In the genomic region with DNA sequence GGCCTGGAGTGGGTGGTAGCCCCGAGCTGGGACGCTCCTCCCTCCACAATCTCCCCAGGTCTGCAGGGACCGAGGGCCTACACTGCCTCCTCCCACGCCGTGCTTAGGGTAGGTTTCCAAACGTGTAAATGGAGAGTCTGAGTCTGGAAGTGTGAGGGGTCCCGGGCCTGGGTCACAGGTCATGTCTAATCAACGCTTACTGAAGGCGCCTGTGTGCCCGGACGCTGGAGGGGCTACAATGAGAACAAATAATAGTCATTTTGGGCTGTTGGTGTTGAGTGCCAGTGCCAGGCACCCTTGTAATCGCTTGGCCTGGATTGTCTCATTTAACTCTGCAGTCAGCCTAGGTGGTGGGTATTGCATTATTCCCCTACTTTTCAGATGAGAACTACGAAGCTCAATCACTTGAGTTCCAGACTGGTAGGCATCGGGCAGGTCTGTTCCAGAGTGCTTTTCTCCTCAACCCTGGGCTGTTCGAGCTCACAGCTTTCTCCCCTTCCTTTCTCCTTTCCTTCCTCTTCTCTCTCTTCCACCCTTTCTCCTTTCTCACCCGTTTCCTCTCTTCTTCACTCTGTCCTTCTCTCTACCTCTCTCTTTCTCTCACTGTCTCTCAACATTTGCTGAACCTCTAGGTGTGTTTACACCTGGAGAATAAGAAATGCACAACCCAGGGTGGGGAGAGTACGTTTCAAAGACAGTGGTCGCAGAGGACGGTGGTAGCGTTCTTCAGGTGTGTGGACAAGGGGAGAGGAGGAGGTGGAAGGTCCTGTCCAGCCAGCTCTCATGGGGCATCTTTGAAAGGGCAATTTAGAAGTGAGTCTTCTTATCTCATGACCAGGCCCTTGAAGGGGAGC, we compare ENCODE assay signal across 8 cellular contexts. TPM values are rescaled to one million over a fixed set of nuclear protein-coding genes. Genes with fewer than 3 reads are reported as not detected.
A peak's percentile ranks its signal among the peaks of the same experiment; 100 is the strongest.
DNase-seq lines count a peak whose midpoint lies in the region; ATAC-seq and TF ChIP-seq lines count a peak whose summit lies in the region.

No MANE protein-coding gene starts in this region.

- TF ChIP-seq CTCF in H9 (conservative IDR thresholded peaks at IDR 0.05) (no peak), fibroblast of pulmonary artery (IDR thresholded peaks at IDR 0.05; ENCODE audit: low read length, missing control alignments) (no peak)

- H3K23ac ChIP-seq in H9 (ENCODE audit: insufficient read length, low read depth, low read length), result no peak overlapping the region

- H2BK20ac ChIP-seq in H9 (ENCODE audit: low read depth, low read length, poor library complexity, severe bottlenecking), result no peak overlapping the region

- H3K9me3 Mint-ChIP-seq in H9 (no peaks in the 10 kb centered on the region), T-cell (no peaks in the 10 kb centered on the region)

- H3K4me2 ChIP-seq in H9 (ENCODE audit: insufficient read depth, insufficient read length, low read length), result peak overlapping the region; percentile 69

- H3K23me2 ChIP-seq in H9 (ENCODE audit: insufficient read length, low read depth, low read length, poor library complexity, severe bottlenecking), result peaks cover 13% of the 10 kb centered on the region

- no peak overlapping the region for H3K56ac ChIP-seq in H9 (ENCODE audit: insufficient read length, low read depth, low read length)

- H3K27ac Mint-ChIP-seq in H9, result peak overlapping the region in 1 of 3 experiments; percentile 77; a peak in 2 of 7 replicates
- peak overlapping the region; percentile 37 to 75 for H3K27ac Mint-ChIP-seq in T-cell

- no peaks in the 10 kb centered on the region; the same call in 1 of the 2 replicates for H3K27me3 Mint-ChIP-seq in H9 (ENCODE audit: low read depth)
- H3K27me3 Mint-ChIP-seq in T-cell, result no peaks in the 10 kb centered on the region

- H3K4me1 Mint-ChIP-seq in H9 (peaks cover 19% of the 10 kb centered on the region in 2 experiments), T-cell (peaks cover 42 to 52% (median 43%) of the 10 kb centered on the region in 3 donors)

- no peak overlapping the region for H2AFZ ChIP-seq in H9 (ENCODE audit: low read length)

- H4K91ac ChIP-seq in H9 (ENCODE audit: insufficient read length, low read depth, low read length), result no peak overlapping the region

- no peak overlapping the region for H3K27ac ChIP-seq in H9 (ENCODE audit: insufficient read length, low read depth, low read length)

- H4K8ac ChIP-seq in H9 (replicated peaks; ENCODE audit: insufficient read length, low read depth, low read length), result no peak overlapping the region

- peak overlapping the region; percentile 76 for H3K9ac ChIP-seq in H9 (ENCODE audit: extremely low read depth, insufficient read length, low read length)

- no peaks in the 10 kb centered on the region for H3K79me1 ChIP-seq in H9 (ENCODE audit: insufficient read depth, low read depth, low read length, poor library complexity, severe bottlenecking)

- no peak overlapping the region for H3K4ac ChIP-seq in H9 (ENCODE audit: low read depth, low read length)

- H3K9me3 ChIP-seq in H9 (ENCODE audit: control insufficient read depth, low read depth, low read length), result no peaks in the 10 kb centered on the region

- POLR2A ChIA-PET in T-cell (lab: Charles Lee), result no interaction called here

- H3K4me1 ChIP-seq in H9 (ENCODE audit: insufficient read depth, low read length), result no peaks in the 10 kb centered on the region

- H4K5ac ChIP-seq in H9 (ENCODE audit: insufficient read length, low read depth, low read length), result no peak overlapping the region

- no peaks in the 10 kb centered on the region for H3K79me2 ChIP-seq in H9 (ENCODE audit: insufficient read depth, low read length)

- no peak overlapping the region for H3K18ac ChIP-seq in H9 (ENCODE audit: insufficient read length, low read depth, low read length)

- 0 out of 2 replicates have a peak overlapping the region, but pooled peaks have one; percentile 44 for H3K14ac ChIP-seq in H9 (ENCODE audit: insufficient read depth, low read length)

- no peak overlapping the region for H3T11ph ChIP-seq in H9 (ENCODE audit: low read length)

- CTCF ChIA-PET in T-cell (lab: Charles Lee), result no interaction called here

- no peak overlapping the region for H2AK5ac ChIP-seq in H9 (ENCODE audit: insufficient read length, low read length)

- H3K27me3 ChIP-seq in H9 (ENCODE audit: insufficient read depth, low read length), result no peaks in the 10 kb centered on the region

- H4K20me1 ChIP-seq in H9 (ENCODE audit: control insufficient read depth, insufficient read depth, insufficient read length), result no peaks in the 10 kb centered on the region

- no peak overlapping the region for H2BK12ac ChIP-seq in H9 (ENCODE audit: insufficient read length, low read depth, low read length)

- H2BK5ac ChIP-seq in H9 (ENCODE audit: insufficient read length, low read length), result no peak overlapping the region

- H3K36me3 Mint-ChIP-seq in H9 (ENCODE audit: insufficient read depth in 1 of 3, low read depth in 3 of 3) (peaks cover 6 to 16% (median 12%) of the 10 kb centered on the region in 3 experiments; a peak in 6 of 7 replicates), T-cell (peaks cover 13% of the 10 kb centered on the region)

- WGBS in H9 (ENCODE audit: extremely low coverage, insufficient read length, low lambda C conversion rate), result 100% methylated on average over 1 of the region's 20 CpGs

- H3K4me3 ChIP-seq in GM08714 (ENCODE audit: low read length), result peak overlapping the region; percentile 73
- H3K4me3 ChIP-seq in fibroblast of pulmonary artery (replicated peaks; ENCODE audit: low read depth, low read length), result peak overlapping the region; percentile 72

- ATAC-seq in T-cell (replicated peaks in 1 of 4) (no peak), HG02610 (IDR thresholded peaks at IDR 0.05; ENCODE audit: unreplicated experiment) (no peak)

- no peak for DNase-seq in H9
- DNase-seq in T-cell, result peak in 1 of 34 experiments; percentile 22
- DNase-seq in fibroblast of pulmonary artery (ENCODE audit: low read depth), result no peak
- DNase-seq in renal cortical epithelial cell (ENCODE audit: low read depth), result peak; percentile 36
- no peak for DNase-seq in iPS-NIHi7 (ENCODE audit: extremely low spot score)
- DNase-seq in NK-92 treated with Interleukin-12 subunit alpha and Interleukin-12 subunit beta, amount 100 ng/mL, for 24 hours (lab: John Stamatoyannopoulos, UW), result no peak

- H2BK15ac ChIP-seq in H9 (ENCODE audit: low read depth, low read length), result no peak overlapping the region

- H2BK120ac ChIP-seq in H9 (ENCODE audit: low read depth, low read length, poor library complexity, severe bottlenecking), result no peak overlapping the region

- H3K4me3 Mint-ChIP-seq in H9 (peak overlapping the region; percentile 85 to 87), T-cell (peak overlapping the region; percentile 77 to 94 (median 86))

RNA-seq across cellular contexts. Expression of gene SLC66A1, which starts 0.9 kb away (rescaled TPM):
- total RNA-seq in H9 (2021), result 22.5 TPM in 2 replicates
- 1 to 10 TPM; 3.5 to 8.1 (median 7.1) TPM for total RNA-seq in T-cell
- total RNA-seq in renal cortical epithelial cell, result 21.9 and 22.4 TPM in 2 replicates

RNA-seq across cellular contexts. Expression of gene AKR7A2, which starts 1.1 kb away (rescaled TPM):
- total RNA-seq in H9 (2021) (48.0 and 50.3 TPM in 2 replicates), T-cell (10 to 100 TPM; 20.8 to 35.4 (median 32.0) TPM), renal cortical epithelial cell (64.3 and 73.8 TPM in 2 replicates)

RNA-seq across cellular contexts. Expression of gene AKR7A3, which starts 24.4 kb away (rescaled TPM):
- 0.74 and 0.81 TPM in 2 replicates for total RNA-seq in H9 (2021)
- 1 to 10 TPM in 3 of 5 donors, under 1 TPM in 2; 0.82 to 2.8 (median 1.1) TPM for total RNA-seq in T-cell
- total RNA-seq in renal cortical epithelial cell, result 0.55 and 1.6 TPM in 2 replicates
